Comparison of ENCODE assay signal across 7 cellular contexts in genomic region chr16:84724619-84725307, GRCh38. TPM values are rescaled to one million over a fixed set of nuclear protein-coding genes. Genes with fewer than 3 reads are reported as not detected.
DNase-seq lines count a peak whose midpoint lies in the region; ATAC-seq and TF ChIP-seq lines count a peak whose summit lies in the region.

No MANE protein-coding gene starts in this region.

- H3K4me1 ChIP-seq in DOHH2 (ENCODE audit: control insufficient read depth, low read length) (peaks cover 75% of the 10 kb centered on the region), HEK293 (ENCODE audit: control insufficient read depth, insufficient read depth, low read length) (peaks cover 30% of the 10 kb centered on the region)

- ATAC-seq in activated CD8-positive, alpha-beta T cell treated with anti-CD3 and anti-CD28 coated beads for 36 hours, result peak; percentile 87
- ATAC-seq in naive B cell (ENCODE audit: low read depth in 2 of 2) (no peak), GM19328 (IDR thresholded peaks at IDR 0.05; ENCODE audit: unreplicated experiment) (no peak), GM18517 (IDR thresholded peaks at IDR 0.05; ENCODE audit: unreplicated experiment) (no peak)

- no peaks in the 10 kb centered on the region for H3K27me3 Mint-ChIP-seq in activated CD8-positive, alpha-beta T cell treated with anti-CD3 and anti-CD28 coated beads for 36 hours
- no peaks in the 10 kb centered on the region for H3K27me3 Mint-ChIP-seq in naive B cell

- CTCF ChIA-PET in HEK293 (lab: Yijun Ruan, JAX), result interaction anchor here (0.6 to 8.7 kb wide), 16 partner anchors 10 to 304 kb away, joined by 3 to 115 read pairs (median 12); no protein-coding TSS in a partner anchor
- CTCF ChIA-PET in activated CD8-positive, alpha-beta T cell treated with anti-CD3 and anti-CD28 coated beads for 36 hours (lab: Charles Lee), result interaction anchor here (0.9 to 9.6 kb wide), 25 partner anchors 10 to 214 kb away, joined by 3 to 140 read pairs (median 11); no protein-coding TSS in a partner anchor

- peaks cover 5% of the 10 kb centered on the region for H3K36me3 Mint-ChIP-seq in activated CD8-positive, alpha-beta T cell treated with anti-CD3 and anti-CD28 coated beads for 36 hours (ENCODE audit: low read depth)
- H3K36me3 Mint-ChIP-seq in naive B cell, result no peaks in the 10 kb centered on the region

- peak overlapping the region; percentile 79 for H3K4me2 ChIP-seq in DOHH2 (ENCODE audit: low read length)

- H3K36me3 ChIP-seq in DOHH2 (ENCODE audit: control insufficient read depth, low read length), result peaks cover 25% of the 10 kb centered on the region
- H3K36me3 ChIP-seq in HEK293 (ENCODE audit: control insufficient read depth in 2 of 2, insufficient read depth in 1 of 2, low read length in 2 of 2), result peaks cover 0 to 5% of the 10 kb centered on the region in 2 experiments; a peak in 1 of 3 replicates

- peak overlapping the region; percentile 78 for H3K27ac Mint-ChIP-seq in activated CD8-positive, alpha-beta T cell treated with anti-CD3 and anti-CD28 coated beads for 36 hours
- H3K27ac Mint-ChIP-seq in naive B cell, result peak overlapping the region in 4 of 6 donors; percentile 44 to 94 (median 78)

- H3K4me1 Mint-ChIP-seq in activated CD8-positive, alpha-beta T cell treated with anti-CD3 and anti-CD28 coated beads for 36 hours (ENCODE audit: low read depth), result peaks cover 72% of the 10 kb centered on the region
- H3K4me1 Mint-ChIP-seq in naive B cell, result peaks cover 40 to 88% (median 66%) of the 10 kb centered on the region in 3 donors

- no peaks in the 10 kb centered on the region for H3K9me3 Mint-ChIP-seq in activated CD8-positive, alpha-beta T cell treated with anti-CD3 and anti-CD28 coated beads for 36 hours
- H3K9me3 Mint-ChIP-seq in naive B cell, result no peaks in the 10 kb centered on the region

- peaks cover 44% of the 10 kb centered on the region for H3F3A ChIP-seq in DOHH2 (ENCODE audit: control insufficient read depth, insufficient read depth)

- TF ChIP-seq CTCF in DOHH2 (IDR thresholded peaks at IDR 0.05; ENCODE audit: low read depth, low read length, poor library complexity, severe bottlenecking), result no peak
- no peak for TF ChIP-seq CTCF in HEK293 (tag by site-specific recombination; IDR thresholded peaks at IDR 0.05)
- TF ChIP-seq CTCF in activated CD8-positive, alpha-beta T cell treated with anti-CD3 and anti-CD28 coated beads for 36 hours (IDR thresholded peaks at IDR 0.05), result no peak

- intact Hi-C loops in activated CD8-positive, alpha-beta T cell treated with anti-CD3 and anti-CD28 coated beads for 36 hours (cut with micrococcal nuclease), result loop anchor here (10.0 kb wide), 2 partner anchors 100 to 210 kb away; no protein-coding TSS in a partner anchor

- peak overlapping the region; percentile 12; the same call in 1 of the 2 replicates for H3K4me3 ChIP-seq in DOHH2 (ENCODE audit: low read length)
- no peak overlapping the region for H3K4me3 ChIP-seq in HEK293 (ENCODE audit: low read depth, low read length)

- H3K9me2 ChIP-seq in DOHH2 (replicated peaks; ENCODE audit: control insufficient read depth, low read length), result no peaks in the 10 kb centered on the region

- H3K27ac ChIP-seq in DOHH2 (ENCODE audit: low read depth, low read length), result peak overlapping the region; percentile 33
- peak overlapping the region; percentile 6; the same call in 1 of the 2 replicates for H3K27ac ChIP-seq in HEK293 (ENCODE audit: extremely low read depth, low read depth, low read length)

- H3K9me3 ChIP-seq in DOHH2 (ENCODE audit: control insufficient read depth, insufficient read depth, low read length), result no peaks in the 10 kb centered on the region
- no peaks in the 10 kb centered on the region for H3K9me3 ChIP-seq in HEK293 (ENCODE audit: control insufficient read depth, insufficient read depth, low read depth, low read length)

- H3K79me2 ChIP-seq in DOHH2 (ENCODE audit: control insufficient read depth, low read length), result peaks cover 100% of the 10 kb centered on the region

- H4K20me1 ChIP-seq in DOHH2 (ENCODE audit: control insufficient read depth, insufficient read depth, low read depth, low read length), result peaks cover 44% of the 10 kb centered on the region

- POLR2A ChIA-PET in HEK293 (lab: Yijun Ruan, JAX), result interaction anchor here (0.5 to 1.2 kb wide), 2 partner anchors 19 to 24 kb away, joined by 3 to 5 read pairs; no protein-coding TSS in a partner anchor
- POLR2A ChIA-PET in activated CD8-positive, alpha-beta T cell treated with anti-CD3 and anti-CD28 coated beads for 36 hours (lab: Charles Lee), result interaction anchor here (0.7 to 1.8 kb wide), 6 partner anchors 10 to 111 kb away, joined by 3 to 6 read pairs (median 4); no protein-coding TSS in a partner anchor

- no peak overlapping the region for H3K4me3 Mint-ChIP-seq in activated CD8-positive, alpha-beta T cell treated with anti-CD3 and anti-CD28 coated beads for 36 hours
- H3K4me3 Mint-ChIP-seq in naive B cell, result peak overlapping the region in 2 of 8 donors; percentile 1 to 68

- DNase-seq in activated CD8-positive, alpha-beta T cell treated with anti-CD3 and anti-CD28 coated beads for 36 hours, result peak; percentile 54
- DNase-seq in naive B cell (no peak), NCI-H2227 treated with DMSO at 0.1 percent for 48 hours (lab: John Stamatoyannopoulos, UW) (no peak)

- no peaks in the 10 kb centered on the region for H3K27me3 ChIP-seq in DOHH2 (ENCODE audit: control insufficient read depth, low read length)

TF ChIP-seq in HEK293, 187 proteins besides CTCF, POLR2A, EP300 and RAD21 (continues in another document):
- TF ChIP-seq ZNF549 (tag by site-specific recombination; IDR thresholded peaks at IDR 0.05) (no peak), ZNF473 (tag by site-specific recombination; IDR thresholded peaks at IDR 0.05) (no peak), SETDB1 (IDR thresholded peaks at IDR 0.05; ENCODE audit: insufficient read length, low read length) (no peak), ZBTB48 (tag by site-specific recombination; IDR thresholded peaks at IDR 0.05) (no peak), HOXD13 (CRISPR knock-in tag; IDR thresholded peaks at IDR 0.05; ENCODE audit: borderline replicate concordance) (no peak), ZNF354C (tag by site-specific recombination; IDR thresholded peaks at IDR 0.05; ENCODE audit: borderline replicate concordance, low read depth) (no peak), MYNN (tag by site-specific recombination; IDR thresholded peaks at IDR 0.05; ENCODE audit: borderline replicate concordance) (no peak), MEIS1 (CRISPR knock-in tag; IDR thresholded peaks at IDR 0.05; ENCODE audit: borderline replicate concordance) (no peak), ZNF658 (tag by site-specific recombination; IDR thresholded peaks at IDR 0.05) (no peak), REPIN1 (tag by site-specific recombination; IDR thresholded peaks at IDR 0.05; ENCODE audit: low read depth) (no peak), ZNF292 (tag by site-specific recombination; IDR thresholded peaks at IDR 0.05; ENCODE audit: borderline replicate concordance, low read depth) (no peak), FEZF1 (tag by site-specific recombination; IDR thresholded peaks at IDR 0.05) (peak; percentile 71), SCRT1 (tag by site-specific recombination; IDR thresholded peaks at IDR 0.05; ENCODE audit: borderline replicate concordance) (no peak), PRDM4 (tag by site-specific recombination; IDR thresholded peaks at IDR 0.05) (no peak), ZNF16 (tag by site-specific recombination; IDR thresholded peaks at IDR 0.05; ENCODE audit: low read depth) (no peak), ZNF433 (tag by site-specific recombination; IDR thresholded peaks at IDR 0.05; ENCODE audit: low read depth) (no peak), ZNF394 (tag by site-specific recombination; IDR thresholded peaks at IDR 0.05; ENCODE audit: borderline replicate concordance) (no peak), MZF1 (tag by site-specific recombination; IDR thresholded peaks at IDR 0.05; ENCODE audit: borderline replicate concordance) (peak; percentile 10; the same call in 1 of the 2 replicates), SP3 (tag by site-specific recombination; IDR thresholded peaks at IDR 0.05) (no peak), ZNF560 (tag by site-specific recombination; IDR thresholded peaks at IDR 0.05; ENCODE audit: borderline replicate concordance) (no peak), ZNF704 (tag by site-specific recombination; IDR thresholded peaks at IDR 0.05) (no peak)

RNA-seq across cellular contexts. Expression of gene USP10, which starts 25.0 kb away (rescaled TPM):
- total RNA-seq in activated CD8-positive, alpha-beta T cell treated with anti-CD3 and anti-CD28 coated beads for 36 hours, result 100 to 1,000 TPM; 116 TPM
- polyA plus RNA-seq in naive B cell (ENCODE audit: low read depth in 6 of 6), result 100 to 1,000 TPM in 1 of 6 donors, 10 to 100 TPM in 5; 69.4 to 103 (median 96.4) TPM
